9 cellular contexts compared by ENCODE assay signal in the genomic region with DNA sequence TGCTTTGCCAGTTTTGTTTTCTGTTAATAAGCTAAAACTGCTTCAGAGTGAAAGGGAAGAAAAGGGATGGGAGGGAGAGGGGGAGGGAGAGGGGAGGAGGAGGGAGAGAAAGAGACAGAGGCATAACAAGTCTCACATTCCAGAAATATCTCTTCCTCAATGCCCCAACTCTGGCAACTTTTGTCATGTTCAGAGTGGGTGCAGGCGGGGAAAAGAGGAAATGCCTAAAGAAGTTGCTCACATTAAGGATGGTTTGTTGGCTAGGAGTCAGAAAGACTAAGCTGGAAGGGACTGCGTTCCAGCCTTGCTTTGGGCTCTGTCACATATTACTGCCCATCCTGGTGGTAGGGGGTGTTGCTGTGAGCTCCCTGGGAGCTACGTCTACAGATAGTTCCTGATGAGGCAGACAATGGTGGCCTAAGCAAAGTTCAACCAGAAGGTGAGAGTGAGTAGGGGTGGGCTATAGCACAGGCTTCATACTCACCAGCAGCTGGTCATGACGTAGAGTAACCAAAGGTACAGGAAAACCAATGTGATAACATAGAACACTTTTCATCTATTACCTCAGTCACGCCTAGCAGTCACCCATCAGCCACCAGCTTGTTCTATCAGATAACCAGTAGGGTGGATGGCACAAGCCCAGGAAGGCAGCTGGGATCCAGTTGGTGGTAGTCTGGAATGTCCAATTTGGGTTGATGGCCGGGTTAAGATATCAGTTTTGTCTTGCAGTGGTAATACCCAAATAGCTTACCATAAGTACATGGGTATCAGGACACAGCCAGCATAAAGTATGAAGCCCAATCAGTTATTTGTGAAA.
DNase-seq lines count a peak whose midpoint lies in the region; ATAC-seq and TF ChIP-seq lines count a peak whose summit lies in the region.
"Had no signal": no experiment of that assay in that cellular context is flagged by ENCODE, and none has a peak within 500 bp of the region (broad histone marks: within the 10 kb centered on the region; RNA-seq: fewer than 3 reads in every experiment).

No MANE protein-coding gene starts in this region.

- H3K4me1 ChIP-seq in HEK293 (ENCODE audit: control insufficient read depth, insufficient read depth, low read length), result peaks cover 11% of the 10 kb centered on the region; the same call in 1 of the 2 replicates

- H3K27ac ChIP-seq in HEK293 (ENCODE audit: extremely low read depth, low read depth, low read length), result no peak overlapping the region

- peak overlapping the region; percentile 22 for H3K4me3 ChIP-seq in HEK293 (ENCODE audit: low read depth, low read length)

- CTCF ChIA-PET in HEK293 (lab: Yijun Ruan, JAX), result interaction anchor here (0.6 to 3.6 kb wide), 6 partner anchors 17 to 311 kb away, joined by 3 to 26 read pairs (median 3); no protein-coding TSS in a partner anchor

- no peaks in the 10 kb centered on the region for H3K9me3 ChIP-seq in HEK293 (ENCODE audit: control insufficient read depth, insufficient read depth, low read depth, low read length)

- H3K36me3 ChIP-seq in HEK293 (ENCODE audit: control insufficient read depth in 2 of 2, insufficient read depth in 1 of 2, low read length in 2 of 2), result peaks cover 0 to 15% of the 10 kb centered on the region in 2 experiments; a peak in 1 of 3 replicates

- peak; percentile 64 for DNase-seq in AG08395 (ENCODE audit: low spot score)
- peak; percentile 73 for DNase-seq in astrocyte of the hippocampus (ENCODE audit: low read depth, low spot score)
- peak; percentile 71 for DNase-seq in iris pigment epithelial cell (ENCODE audit: low read depth)
- DNase-seq in T1000 (lab: John Stamatoyannopoulos, UW), result no peak
- no peak for DNase-seq in NCI-H1694 (lab: John Stamatoyannopoulos, UW)
- DNase-seq: naive B cell had no signal

- POLR2A ChIA-PET in HEK293 (lab: Yijun Ruan, JAX), result interaction anchor here (1.0 kb wide), 1 partner anchor 319 kb away, joined by 3 read pairs; no protein-coding TSS in a partner anchor

- ATAC-seq in HG02798 (IDR thresholded peaks at IDR 0.05; ENCODE audit: poor library complexity, unreplicated experiment) (no peak), GM18519 (IDR thresholded peaks at IDR 0.05; ENCODE audit: low FRiP score, unreplicated experiment) (no peak)

- no peak for TF ChIP-seq CTCF in HEK293 (tag by site-specific recombination; IDR thresholded peaks at IDR 0.05)

TF ChIP-seq in HEK293, 187 proteins besides CTCF, POLR2A, EP300 and RAD21:
- TF ChIP-seq ZNF629 (tag by site-specific recombination; IDR thresholded peaks at IDR 0.05) (no peak), ZNF600 (tag by site-specific recombination; IDR thresholded peaks at IDR 0.05) (peak; percentile 68; the same call in 1 of the 2 replicates)
- TF ChIP-seq, protein P1, sequence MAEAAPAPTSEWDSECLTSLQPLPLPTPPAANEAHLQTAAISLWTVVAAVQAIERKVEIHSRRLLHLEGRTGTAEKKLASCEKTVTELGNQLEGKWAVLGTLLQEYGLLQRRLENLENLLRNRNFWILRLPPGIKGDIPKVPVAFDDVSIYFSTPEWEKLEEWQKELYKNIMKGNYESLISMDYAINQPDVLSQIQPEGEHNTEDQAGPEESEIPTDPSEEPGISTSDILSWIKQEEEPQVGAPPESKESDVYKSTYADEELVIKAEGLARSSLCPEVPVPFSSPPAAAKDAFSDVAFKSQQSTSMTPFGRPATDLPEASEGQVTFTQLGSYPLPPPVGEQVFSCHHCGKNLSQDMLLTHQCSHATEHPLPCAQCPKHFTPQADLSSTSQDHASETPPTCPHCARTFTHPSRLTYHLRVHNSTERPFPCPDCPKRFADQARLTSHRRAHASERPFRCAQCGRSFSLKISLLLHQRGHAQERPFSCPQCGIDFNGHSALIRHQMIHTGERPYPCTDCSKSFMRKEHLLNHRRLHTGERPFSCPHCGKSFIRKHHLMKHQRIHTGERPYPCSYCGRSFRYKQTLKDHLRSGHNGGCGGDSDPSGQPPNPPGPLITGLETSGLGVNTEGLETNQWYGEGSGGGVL (tag by site-specific recombination; IDR thresholded peaks at IDR 0.05), result peak; percentile 24; the same call in 1 of the 2 replicates
TF ChIP-seq in HEK293: peak in this region for 2.

Comparison
In these comparisons a context has a peak if more than half of its experiments do, and no peak if none do; other contexts are left out.
1. DNase-seq: peak in AG08395 (single experiment), astrocyte of the hippocampus (single experiment) and iris pigment epithelial cell (single experiment); none in T1000 (single experiment) and NCI-H1694 (single experiment).